ENCODE assay signal across 2 cellular contexts in genomic region chr2:171069286-171069956, GRCh38.
TF ChIP-seq lines count a peak whose summit lies in the region.

No MANE protein-coding gene starts in this region.

TF ChIP-seq in A549, 52 proteins besides CTCF, POLR2A, EP300 and RAD21 (continued from another document):
- TF ChIP-seq, protein P1, sequence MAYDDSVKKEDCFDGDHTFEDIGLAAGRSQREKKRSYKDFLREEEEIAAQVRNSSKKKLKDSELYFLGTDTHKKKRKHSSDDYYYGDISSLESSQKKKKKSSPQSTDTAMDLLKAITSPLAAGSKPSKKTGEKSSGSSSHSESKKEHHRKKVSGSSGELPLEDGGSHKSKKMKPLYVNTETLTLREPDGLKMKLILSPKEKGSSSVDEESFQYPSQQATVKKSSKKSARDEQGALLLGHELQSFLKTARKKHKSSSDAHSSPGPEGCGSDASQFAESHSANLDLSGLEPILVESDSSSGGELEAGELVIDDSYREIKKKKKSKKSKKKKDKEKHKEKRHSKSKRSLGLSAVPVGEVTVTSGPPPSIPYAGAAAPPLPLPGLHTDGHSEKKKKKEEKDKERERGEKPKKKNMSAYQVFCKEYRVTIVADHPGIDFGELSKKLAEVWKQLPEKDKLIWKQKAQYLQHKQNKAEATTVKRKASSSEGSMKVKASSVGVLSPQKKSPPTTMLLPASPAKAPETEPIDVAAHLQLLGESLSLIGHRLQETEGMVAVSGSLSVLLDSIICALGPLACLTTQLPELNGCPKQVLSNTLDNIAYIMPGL (CRISPR knock-in tag; IDR thresholded peaks at IDR 0.05; ENCODE audit: borderline replicate concordance), result no peak
- TF ChIP-seq FOSL2 (IDR thresholded peaks at IDR 0.05) (no peak), FOSL2 (CRISPR knock-in tag; IDR thresholded peaks at IDR 0.05) (no peak), HOXB5 (CRISPR knock-in tag; IDR thresholded peaks at IDR 0.05) (no peak), GATA3 (IDR thresholded peaks at IDR 0.05; ENCODE audit: borderline replicate concordance) (no peak), NPAS2 (CRISPR knock-in tag; IDR thresholded peaks at IDR 0.05; ENCODE audit: borderline replicate concordance) (no peak), ELK1 (IDR thresholded peaks at IDR 0.05; ENCODE audit: low read depth, low read length) (no peak)

TF ChIP-seq in K562, 482 proteins besides CTCF, POLR2A, EP300 and RAD21 (continued from another document):
- TF ChIP-seq E2F1 (CRISPR knock-in tag; IDR thresholded peaks at IDR 0.05) (no peak), KAT7 (CRISPR knock-in tag; IDR thresholded peaks at IDR 0.05; ENCODE audit: borderline replicate concordance) (no peak), PKNOX1 (IDR thresholded peaks at IDR 0.05) (peak; percentile 67), KDM4B (IDR thresholded peaks at IDR 0.05; ENCODE audit: borderline replicate concordance in 2 of 2, low read depth in 1 of 2) (no peak), GTF2E2 (tag; IDR thresholded peaks at IDR 0.05) (no peak), YBX1 (IDR thresholded peaks at IDR 0.05) (no peak), TEAD1 (CRISPR knock-in tag; IDR thresholded peaks at IDR 0.05) (no peak), PHTF2 (CRISPR knock-in tag; IDR thresholded peaks at IDR 0.05) (no peak), NR0B1 (IDR thresholded peaks at IDR 0.05; ENCODE audit: partially characterized antibody) (no peak), HCFC1 (IDR thresholded peaks at IDR 0.05; ENCODE audit: low read depth, low read length) (no peak), KLF1 (tag; IDR thresholded peaks at IDR 0.05) (no peak), ARNT (IDR thresholded peaks at IDR 0.05) (no peak), ZBTB11 (CRISPR knock-in tag; IDR thresholded peaks at IDR 0.05) (no peak), C11orf30 (IDR thresholded peaks at IDR 0.05; ENCODE audit: low read depth) (no peak), PHB (CRISPR knock-in tag; IDR thresholded peaks at IDR 0.05) (no peak), ZNF707 (CRISPR knock-in tag; conservative IDR thresholded peaks at IDR 0.05) (no peak), TRIM25 (IDR thresholded peaks at IDR 0.05; ENCODE audit: borderline replicate concordance) (no peak), ZZZ3 (IDR thresholded peaks at IDR 0.05) (no peak), TOE1 (IDR thresholded peaks at IDR 0.05; ENCODE audit: borderline replicate concordance) (no peak), TOE1 (CRISPR knock-in tag; IDR thresholded peaks at IDR 0.05; ENCODE audit: borderline replicate concordance, low read depth) (no peak), ATF2 (CRISPR knock-in tag; IDR thresholded peaks at IDR 0.05) (no peak), RBM25 (IDR thresholded peaks at IDR 0.05; ENCODE audit: low read depth, low read length, severe bottlenecking) (no peak), ZNF212 (CRISPR knock-in tag; IDR thresholded peaks at IDR 0.05) (no peak), BRD4 (IDR thresholded peaks at IDR 0.05) (no peak), SRSF1 (IDR thresholded peaks at IDR 0.05; ENCODE audit: low read depth, low read length) (no peak), GTF2A2 (tag; IDR thresholded peaks at IDR 0.05) (no peak), PTBP1 (IDR thresholded peaks at IDR 0.05; ENCODE audit: low read depth, low read length) (no peak), CBFB (CRISPR knock-in tag; IDR thresholded peaks at IDR 0.05) (no peak), MEIS2 (IDR thresholded peaks at IDR 0.05; ENCODE audit: partially characterized antibody) (peak; percentile 84), FOXP4 (CRISPR knock-in tag; IDR thresholded peaks at IDR 0.05; ENCODE audit: borderline replicate concordance) (no peak)
- TF ChIP-seq, protein P2, sequence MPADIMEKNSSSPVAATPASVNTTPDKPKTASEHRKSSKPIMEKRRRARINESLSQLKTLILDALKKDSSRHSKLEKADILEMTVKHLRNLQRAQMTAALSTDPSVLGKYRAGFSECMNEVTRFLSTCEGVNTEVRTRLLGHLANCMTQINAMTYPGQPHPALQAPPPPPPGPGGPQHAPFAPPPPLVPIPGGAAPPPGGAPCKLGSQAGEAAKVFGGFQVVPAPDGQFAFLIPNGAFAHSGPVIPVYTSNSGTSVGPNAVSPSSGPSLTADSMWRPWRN (IDR thresholded peaks at IDR 0.05; ENCODE audit: low read depth), result no peak
- TF ChIP-seq, protein P3, sequence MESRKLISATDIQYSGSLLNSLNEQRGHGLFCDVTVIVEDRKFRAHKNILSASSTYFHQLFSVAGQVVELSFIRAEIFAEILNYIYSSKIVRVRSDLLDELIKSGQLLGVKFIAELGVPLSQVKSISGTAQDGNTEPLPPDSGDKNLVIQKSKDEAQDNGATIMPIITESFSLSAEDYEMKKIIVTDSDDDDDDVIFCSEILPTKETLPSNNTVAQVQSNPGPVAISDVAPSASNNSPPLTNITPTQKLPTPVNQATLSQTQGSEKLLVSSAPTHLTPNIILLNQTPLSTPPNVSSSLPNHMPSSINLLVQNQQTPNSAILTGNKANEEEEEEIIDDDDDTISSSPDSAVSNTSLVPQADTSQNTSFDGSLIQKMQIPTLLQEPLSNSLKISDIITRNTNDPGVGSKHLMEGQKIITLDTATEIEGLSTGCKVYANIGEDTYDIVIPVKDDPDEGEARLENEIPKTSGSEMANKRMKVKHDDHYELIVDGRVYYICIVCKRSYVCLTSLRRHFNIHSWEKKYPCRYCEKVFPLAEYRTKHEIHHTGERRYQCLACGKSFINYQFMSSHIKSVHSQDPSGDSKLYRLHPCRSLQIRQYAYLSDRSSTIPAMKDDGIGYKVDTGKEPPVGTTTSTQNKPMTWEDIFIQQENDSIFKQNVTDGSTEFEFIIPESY (CRISPR knock-in tag; IDR thresholded peaks at IDR 0.05), result peak; percentile 71
- TF ChIP-seq, protein P4, sequence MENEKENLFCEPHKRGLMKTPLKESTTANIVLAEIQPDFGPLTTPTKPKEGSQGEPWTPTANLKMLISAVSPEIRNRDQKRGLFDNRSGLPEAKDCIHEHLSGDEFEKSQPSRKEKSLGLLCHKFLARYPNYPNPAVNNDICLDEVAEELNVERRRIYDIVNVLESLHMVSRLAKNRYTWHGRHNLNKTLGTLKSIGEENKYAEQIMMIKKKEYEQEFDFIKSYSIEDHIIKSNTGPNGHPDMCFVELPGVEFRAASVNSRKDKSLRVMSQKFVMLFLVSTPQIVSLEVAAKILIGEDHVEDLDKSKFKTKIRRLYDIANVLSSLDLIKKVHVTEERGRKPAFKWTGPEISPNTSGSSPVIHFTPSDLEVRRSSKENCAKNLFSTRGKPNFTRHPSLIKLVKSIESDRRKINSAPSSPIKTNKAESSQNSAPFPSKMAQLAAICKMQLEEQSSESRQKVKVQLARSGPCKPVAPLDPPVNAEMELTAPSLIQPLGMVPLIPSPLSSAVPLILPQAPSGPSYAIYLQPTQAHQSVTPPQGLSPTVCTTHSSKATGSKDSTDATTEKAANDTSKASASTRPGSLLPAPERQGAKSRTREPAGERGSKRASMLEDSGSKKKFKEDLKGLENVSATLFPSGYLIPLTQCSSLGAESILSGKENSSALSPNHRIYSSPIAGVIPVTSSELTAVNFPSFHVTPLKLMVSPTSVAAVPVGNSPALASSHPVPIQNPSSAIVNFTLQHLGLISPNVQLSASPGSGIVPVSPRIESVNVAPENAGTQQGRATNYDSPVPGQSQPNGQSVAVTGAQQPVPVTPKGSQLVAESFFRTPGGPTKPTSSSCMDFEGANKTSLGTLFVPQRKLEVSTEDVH (IDR thresholded peaks at IDR 0.05; ENCODE audit: low read depth, partially characterized antibody), result no peak
